28 cellular contexts compared by ENCODE assay signal in genomic region chrX:49133759-49134158, GRCh38.
"Had no signal": no experiment of that assay in that cellular context is flagged by ENCODE, and none has a peak within 500 bp of the region (broad histone marks: within the 10 kb centered on the region; RNA-seq: fewer than 3 reads in every experiment).

No MANE protein-coding gene starts in this region.

- H3K4me2 ChIP-seq: neural progenitor cell had no signal

- H3K9ac ChIP-seq: neural progenitor cell, parathyroid adenoma had no signal

- H3K9me3 ChIP-seq: ovary, psoas muscle, right lobe of liver, sigmoid colon, thoracic aorta, thyroid gland, tibial nerve, vagina had no signal

- H3K4me3 Mint-ChIP-seq: natural killer cell treated with Interleukin-12 subunit alpha and Interleukin-12 subunit beta and Interleukin-15 and Interleukin-18, amount 100 ng/mL, for 72 hours; nephron progenitor cell; neural progenitor cell; stimulated activated effector memory CD8-positive, alpha-beta T cell treated with anti-CD3 and anti-CD28 coated beads, Interleukin-12 subunit alpha, Interleukin-12 subunit beta, amount 100 ng/mL, for 72 hours; stimulated activated naive B cell treated with anti-CD40 and anti-IgM and Interleukin-4, amounts not matched to agents 10 μg/mL and 1 μg/mL and 100 μg/mL, for 72 hours; stimulated activated naive CD8-positive, alpha-beta T cell treated with anti-CD3 and anti-CD28 coated beads, Interleukin-15, Interleukin-2, amounts not matched to agents 100 ng/mL and 50 ng/mL, for 24 hours had no signal

- FAIRE-seq: small intestine, urothelium cell line had no signal

- H3K4me1 ChIP-seq: neural progenitor cell, parathyroid adenoma, psoas muscle, right lobe of liver, sigmoid colon, stomach, thyroid gland, tibial nerve, upper lobe of left lung, vagina had no signal

- H3K36me3 ChIP-seq: neural progenitor cell, ovary, right lobe of liver, sigmoid colon, stomach, thoracic aorta, thyroid gland, tibial nerve, upper lobe of left lung, vagina had no signal

- H3K79me2 ChIP-seq: parathyroid adenoma had no signal

- H3K27ac ChIP-seq: neural progenitor cell, ovary, parathyroid adenoma, psoas muscle, right lobe of liver, sigmoid colon, stomach, thoracic aorta, thyroid gland, tibial nerve, upper lobe of left lung, vagina had no signal

- DNase-seq: nephron progenitor cell; occipital lobe; ovary; psoas muscle; right cardiac atrium; sigmoid colon; small intestine; stimulated activated CD4-positive, alpha-beta T cell treated with anti-CD3 and anti-CD28 coated beads, Interleukin-15, amount 100 ng/mL, for 24 hours; stimulated activated CD4-positive, alpha-beta T cell treated with anti-CD3 and anti-CD28 coated beads, Interleukin-2, amount 100 ng/mL, for 24 hours; stimulated activated CD4-positive, alpha-beta T cell treated with anti-CD3 and anti-CD28 coated beads, Interleukin-2, amount 100 ng/mL, for 48 hours; stimulated activated CD4-positive, alpha-beta T cell treated with anti-CD3 and anti-CD28 coated beads, Interleukin-4, amount 100 ng/mL, for 24 hours; stimulated activated naive B cell treated with anti-CD40 and anti-IgM and Interleukin-4, amounts not matched to agents 10 μg/mL and 1 μg/mL and 100 μg/mL, for 72 hours; stimulated activated naive CD4-positive, alpha-beta T cell treated with Interleukin-2 at 50 U/mL for 16 hours; stomach; thyroid gland; trophoblast cell; upper lobe of left lung had no signal

- H3K27ac Mint-ChIP-seq: natural killer cell treated with Interleukin-12 subunit alpha and Interleukin-12 subunit beta and Interleukin-15 and Interleukin-18, amount 100 ng/mL, for 72 hours; nephron progenitor cell; neural progenitor cell; stimulated activated effector memory CD8-positive, alpha-beta T cell treated with anti-CD3 and anti-CD28 coated beads, Interleukin-12 subunit alpha, Interleukin-12 subunit beta, amount 100 ng/mL, for 72 hours; stimulated activated naive B cell treated with anti-CD40 and anti-IgM and Interleukin-4, amounts not matched to agents 10 μg/mL and 1 μg/mL and 100 μg/mL, for 72 hours; stimulated activated naive CD8-positive, alpha-beta T cell treated with anti-CD3 and anti-CD28 coated beads, Interleukin-15, Interleukin-2, amounts not matched to agents 100 ng/mL and 50 ng/mL, for 24 hours had no signal

- H3K9me3 Mint-ChIP-seq: natural killer cell treated with Interleukin-12 subunit alpha and Interleukin-12 subunit beta and Interleukin-15 and Interleukin-18, amount 100 ng/mL, for 72 hours; stimulated activated effector memory CD8-positive, alpha-beta T cell treated with anti-CD3 and anti-CD28 coated beads, Interleukin-12 subunit alpha, Interleukin-12 subunit beta, amount 100 ng/mL, for 72 hours; stimulated activated naive CD8-positive, alpha-beta T cell treated with anti-CD3 and anti-CD28 coated beads, Interleukin-15, Interleukin-2, amounts not matched to agents 100 ng/mL and 50 ng/mL, for 24 hours had no signal

- H3K27me3 Mint-ChIP-seq: natural killer cell treated with Interleukin-12 subunit alpha and Interleukin-12 subunit beta and Interleukin-15 and Interleukin-18, amount 100 ng/mL, for 72 hours; progenitor cell of endocrine pancreas; stimulated activated naive B cell treated with anti-CD40 and anti-IgM and Interleukin-4, amounts not matched to agents 10 μg/mL and 1 μg/mL and 100 μg/mL, for 72 hours; stimulated activated naive CD8-positive, alpha-beta T cell treated with anti-CD3 and anti-CD28 coated beads, Interleukin-15, Interleukin-2, amounts not matched to agents 100 ng/mL and 50 ng/mL, for 24 hours had no signal

- H2AFZ ChIP-seq: neural progenitor cell, parathyroid adenoma had no signal

- ATAC-seq: natural killer cell treated with Interleukin-12 subunit alpha and Interleukin-12 subunit beta and Interleukin-15 and Interleukin-18, amount 100 ng/mL, for 72 hours; psoas muscle; right cardiac atrium; right lobe of liver; stimulated activated effector memory CD8-positive, alpha-beta T cell treated with anti-CD3 and anti-CD28 coated beads, Interleukin-12 subunit alpha, Interleukin-12 subunit beta, amount 100 ng/mL, for 72 hours; stimulated activated naive B cell treated with anti-CD40 and anti-IgM and Interleukin-4, amounts not matched to agents 10 μg/mL and 1 μg/mL and 100 μg/mL, for 72 hours had no signal

- H3K36me3 Mint-ChIP-seq: natural killer cell treated with Interleukin-12 subunit alpha and Interleukin-12 subunit beta and Interleukin-15 and Interleukin-18, amount 100 ng/mL, for 72 hours; neural progenitor cell; stimulated activated effector memory CD8-positive, alpha-beta T cell treated with anti-CD3 and anti-CD28 coated beads, Interleukin-12 subunit alpha, Interleukin-12 subunit beta, amount 100 ng/mL, for 72 hours had no signal

- H3K27me3 ChIP-seq: neural progenitor cell, ovary, right lobe of liver, sigmoid colon, stomach, thyroid gland, tibial nerve, upper lobe of left lung, vagina had no signal

- H3K4me3 ChIP-seq: neural progenitor cell, ovary, psoas muscle, right lobe of liver, sigmoid colon, stomach, thoracic aorta, thyroid gland, tibial nerve, upper lobe of left lung, vagina had no signal

- H3K4me1 Mint-ChIP-seq: nephron progenitor cell; neural progenitor cell; stimulated activated effector memory CD8-positive, alpha-beta T cell treated with anti-CD3 and anti-CD28 coated beads, Interleukin-12 subunit alpha, Interleukin-12 subunit beta, amount 100 ng/mL, for 72 hours; stimulated activated naive B cell treated with anti-CD40 and anti-IgM and Interleukin-4, amounts not matched to agents 10 μg/mL and 1 μg/mL and 100 μg/mL, for 72 hours had no signal
